In genomic region chr22:17999851-18000250, GRCh38 we compare ENCODE assay signal across 8 cellular contexts. TPM values are rescaled to one million over a fixed set of nuclear protein-coding genes. Genes with fewer than 3 reads are reported as not detected.
DNase-seq lines count a peak whose midpoint lies in the region; ATAC-seq, FAIRE-seq and TF ChIP-seq lines count a peak whose summit lies in the region.

No MANE protein-coding gene starts in this region.

- ATAC-seq in GM21717 (IDR thresholded peaks at IDR 0.05; ENCODE audit: unreplicated experiment), result no peak
- no peak for ATAC-seq in HG03025 (IDR thresholded peaks at IDR 0.05; ENCODE audit: low FRiP score, unreplicated experiment)

- H3K36me3 ChIP-seq in kidney (ENCODE audit: control insufficient read depth in 1 of 2, insufficient read depth in 2 of 2, low read length in 2 of 2) (no peaks in the 10 kb centered on the region), thyroid gland (no peaks in the 10 kb centered on the region)

- no peaks in the 10 kb centered on the region for H3K27me3 ChIP-seq in thyroid gland

- intact Hi-C loops in activated T-helper 1 cell treated with anti-CD3 and anti-CD28 coated beads, Interleukin-12 subunit alpha, Interleukin-12 subunit beta, Interleukin-2, Interleukin-4 antibody, amounts not matched to agents 30 ng/mL and 10 ng/mL and 1 ng/mL, durations not matched to agents 14 hours and 24 hours and 36 hours (cut with micrococcal nuclease), result loop anchor here (2.0 kb wide), 1 partner anchor 19 kb away; no protein-coding TSS in a partner anchor
- intact Hi-C loops in kidney (cut with DNase I), result no loop called here
- intact Hi-C loops in thyroid gland (cut with DNase I), result loop anchor here (5.0 kb wide), 2 partner anchors 77 to 88 kb away; partner anchors contain the start of gene PEX26

- H3K4me3 ChIP-seq in kidney (ENCODE audit: low read length in 2 of 2) (peak overlapping the region; percentile 59 to 82), thyroid gland (replicated peaks in 1 of 3) (peak overlapping the region; percentile 31 to 61 (median 51))

- DNase-seq in activated naive CD4-positive, alpha-beta T cell treated with Interleukin-2 at 50 U/mL for 16 hours, result no peak
- DNase-seq in activated T-helper 1 cell treated with anti-CD3 and anti-CD28 coated beads, Interleukin-12 subunit alpha, Interleukin-12 subunit beta, Interleukin-2, Interleukin-4 antibody, amounts not matched to agents 30 ng/mL and 10 ng/mL and 1 ng/mL, durations not matched to agents 14 hours and 24 hours and 36 hours (ENCODE audit: low spot score), result no peak
- DNase-seq in kidney, result no peak
- peak in 1 of 2 donors; percentile 37 for DNase-seq in thyroid gland
- no peak for DNase-seq in medulla oblongata (ENCODE audit: extremely low spot score)

- no peak for FAIRE-seq in kidney (lab: Jason Lieb, UNC)

- no peaks in the 10 kb centered on the region for H3K36me3 Mint-ChIP-seq in activated naive CD4-positive, alpha-beta T cell treated with anti-CD3 and anti-CD28 coated beads, Interleukin-2, amount 50 U/mL, for 24 hours
- peaks cover 5% of the 10 kb centered on the region for H3K36me3 Mint-ChIP-seq in activated T-helper 1 cell treated with anti-CD3 and anti-CD28 coated beads, Interleukin-12 subunit alpha, Interleukin-12 subunit beta, Interleukin-2, Interleukin-4 antibody, amounts not matched to agents 30 ng/mL and 10 ng/mL and 1 ng/mL, durations not matched to agents 14 hours and 24 hours and 36 hours (ENCODE audit: low read depth)

- peak overlapping the region; percentile 70 for H3K27ac Mint-ChIP-seq in activated naive CD4-positive, alpha-beta T cell treated with anti-CD3 and anti-CD28 coated beads, Interleukin-2, amount 50 U/mL, for 24 hours
- H3K27ac Mint-ChIP-seq in activated T-helper 1 cell treated with anti-CD3 and anti-CD28 coated beads, Interleukin-12 subunit alpha, Interleukin-12 subunit beta, Interleukin-2, Interleukin-4 antibody, amounts not matched to agents 30 ng/mL and 10 ng/mL and 1 ng/mL, durations not matched to agents 14 hours and 24 hours and 36 hours, result no peak overlapping the region

- peaks cover 5 to 14% of the 10 kb centered on the region in 2 donors for H3K4me1 ChIP-seq in kidney (ENCODE audit: control insufficient read depth in 1 of 2, insufficient read depth in 1 of 2, low read depth in 1 of 2, low read length in 2 of 2)
- H3K4me1 ChIP-seq in thyroid gland, result peaks cover 8 to 12% of the 10 kb centered on the region in 2 donors

- H3K9ac ChIP-seq in kidney (ENCODE audit: low read length in 2 of 2), result peak overlapping the region in 1 of 2 donors; percentile 91

- peaks cover 2% of the 10 kb centered on the region for H3K27me3 Mint-ChIP-seq in activated naive CD4-positive, alpha-beta T cell treated with anti-CD3 and anti-CD28 coated beads, Interleukin-2, amount 50 U/mL, for 24 hours
- H3K27me3 Mint-ChIP-seq in activated T-helper 1 cell treated with anti-CD3 and anti-CD28 coated beads, Interleukin-12 subunit alpha, Interleukin-12 subunit beta, Interleukin-2, Interleukin-4 antibody, amounts not matched to agents 30 ng/mL and 10 ng/mL and 1 ng/mL, durations not matched to agents 14 hours and 24 hours and 36 hours (ENCODE audit: insufficient read depth), result peaks cover 22% of the 10 kb centered on the region

- no peak for TF ChIP-seq POLR2A in thyroid gland (IDR thresholded peaks at IDR 0.05)

- H3K4me3 Mint-ChIP-seq in activated naive CD4-positive, alpha-beta T cell treated with anti-CD3 and anti-CD28 coated beads, Interleukin-2, amount 50 U/mL, for 24 hours, result peak overlapping the region; percentile 84
- H3K4me3 Mint-ChIP-seq in activated T-helper 1 cell treated with anti-CD3 and anti-CD28 coated beads, Interleukin-12 subunit alpha, Interleukin-12 subunit beta, Interleukin-2, Interleukin-4 antibody, amounts not matched to agents 30 ng/mL and 10 ng/mL and 1 ng/mL, durations not matched to agents 14 hours and 24 hours and 36 hours, result peak overlapping the region; percentile 78

- H3K27ac ChIP-seq in kidney (ENCODE audit: low read depth in 2 of 2, low read length in 2 of 2) (peak overlapping the region in 1 of 2 donors; percentile 32), thyroid gland (no peak overlapping the region)

- H3K9me3 Mint-ChIP-seq in activated naive CD4-positive, alpha-beta T cell treated with anti-CD3 and anti-CD28 coated beads, Interleukin-2, amount 50 U/mL, for 24 hours, result no peaks in the 10 kb centered on the region
- no peaks in the 10 kb centered on the region for H3K9me3 Mint-ChIP-seq in activated T-helper 1 cell treated with anti-CD3 and anti-CD28 coated beads, Interleukin-12 subunit alpha, Interleukin-12 subunit beta, Interleukin-2, Interleukin-4 antibody, amounts not matched to agents 30 ng/mL and 10 ng/mL and 1 ng/mL, durations not matched to agents 14 hours and 24 hours and 36 hours

- WGBS in thyroid gland, 2 donors, result 59 to 62% methylated on average over 8 of the region's 8 CpGs

- peaks cover 55% of the 10 kb centered on the region for H3K4me1 Mint-ChIP-seq in activated naive CD4-positive, alpha-beta T cell treated with anti-CD3 and anti-CD28 coated beads, Interleukin-2, amount 50 U/mL, for 24 hours
- peaks cover 45% of the 10 kb centered on the region for H3K4me1 Mint-ChIP-seq in activated T-helper 1 cell treated with anti-CD3 and anti-CD28 coated beads, Interleukin-12 subunit alpha, Interleukin-12 subunit beta, Interleukin-2, Interleukin-4 antibody, amounts not matched to agents 30 ng/mL and 10 ng/mL and 1 ng/mL, durations not matched to agents 14 hours and 24 hours and 36 hours (ENCODE audit: low read depth)

- H3K9me3 ChIP-seq in kidney (ENCODE audit: control insufficient read depth in 1 of 2, low read length in 2 of 2) (no peaks in the 10 kb centered on the region), thyroid gland (no peaks in the 10 kb centered on the region)

- TF ChIP-seq CTCF in kidney (IDR thresholded peaks at IDR 0.05; ENCODE audit: borderline replicate concordance, extremely low read depth, insufficient read depth), result no peak
- TF ChIP-seq CTCF in thyroid gland (IDR thresholded peaks at IDR 0.05), result no peak

RNA-seq across cellular contexts. Expression of gene MICAL3, which starts 24.5 kb away (rescaled TPM):
- 47.8 and 50.6 TPM in 2 replicates for total RNA-seq in activated T-helper 1 cell treated with anti-CD3 and anti-CD28 coated beads, Interleukin-12 subunit alpha, Interleukin-12 subunit beta, Interleukin-2, Interleukin-4 antibody, amounts not matched to agents 30 ng/mL and 10 ng/mL and 1 ng/mL, durations not matched to agents 14 hours and 24 hours and 36 hours
- total RNA-seq in kidney, result 99.4 TPM
- 5.0 TPM for polyA plus RNA-seq in kidney (ENCODE audit: insufficient read depth, low read depth, low replicate concordance)
- 10 to 100 TPM; 31.8 to 53.8 (median 43.6) TPM for total RNA-seq in thyroid gland
